1 cellular context compared by ENCODE assay signal in genomic region chr6:146892613-146893401, GRCh38.
A peak's percentile ranks its signal among the peaks of the same experiment; 100 is the strongest.
TF ChIP-seq lines count a peak whose summit lies in the region.

No MANE protein-coding gene starts in this region.

TF ChIP-seq in K562, 482 proteins besides CTCF, POLR2A, EP300 and RAD21 (continued from another document and continues in another):
- TF ChIP-seq, protein P1, sequence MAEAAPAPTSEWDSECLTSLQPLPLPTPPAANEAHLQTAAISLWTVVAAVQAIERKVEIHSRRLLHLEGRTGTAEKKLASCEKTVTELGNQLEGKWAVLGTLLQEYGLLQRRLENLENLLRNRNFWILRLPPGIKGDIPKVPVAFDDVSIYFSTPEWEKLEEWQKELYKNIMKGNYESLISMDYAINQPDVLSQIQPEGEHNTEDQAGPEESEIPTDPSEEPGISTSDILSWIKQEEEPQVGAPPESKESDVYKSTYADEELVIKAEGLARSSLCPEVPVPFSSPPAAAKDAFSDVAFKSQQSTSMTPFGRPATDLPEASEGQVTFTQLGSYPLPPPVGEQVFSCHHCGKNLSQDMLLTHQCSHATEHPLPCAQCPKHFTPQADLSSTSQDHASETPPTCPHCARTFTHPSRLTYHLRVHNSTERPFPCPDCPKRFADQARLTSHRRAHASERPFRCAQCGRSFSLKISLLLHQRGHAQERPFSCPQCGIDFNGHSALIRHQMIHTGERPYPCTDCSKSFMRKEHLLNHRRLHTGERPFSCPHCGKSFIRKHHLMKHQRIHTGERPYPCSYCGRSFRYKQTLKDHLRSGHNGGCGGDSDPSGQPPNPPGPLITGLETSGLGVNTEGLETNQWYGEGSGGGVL (CRISPR knock-in tag; IDR thresholded peaks at IDR 0.05) = no peak
- 0 out of 2 replicates have a peak, but pooled peaks have one; percentile 22 for TF ChIP-seq TCF7 (IDR thresholded peaks at IDR 0.05; ENCODE audit: borderline replicate concordance)
- TF ChIP-seq FOXK1 (CRISPR knock-in tag; IDR thresholded peaks at IDR 0.05; ENCODE audit: borderline replicate concordance) = 0 out of 2 replicates have a peak, but pooled peaks have one; percentile 65
- no peak for TF ChIP-seq ZNF174 (CRISPR knock-in tag; IDR thresholded peaks at IDR 0.05)
- TF ChIP-seq TAF1 (IDR thresholded peaks at IDR 0.05; ENCODE audit: control insufficient read depth, extremely low read depth, insufficient read depth, low read length, severe bottlenecking) = peak; percentile 55
- no peak for TF ChIP-seq ZNF280A (IDR thresholded peaks at IDR 0.05; ENCODE audit: low read depth, partially characterized antibody)
- TF ChIP-seq PHF20 (IDR thresholded peaks at IDR 0.05; ENCODE audit: partially characterized antibody) = no peak
- TF ChIP-seq PRMT5 (CRISPR knock-in tag; IDR thresholded peaks at IDR 0.05) = no peak
- no peak for TF ChIP-seq ZNF507 (tag; conservative IDR thresholded peaks at IDR 0.05)
- no peak for TF ChIP-seq FOXA3 (CRISPR knock-in tag; conservative IDR thresholded peaks at IDR 0.05 in 1 of 2, IDR thresholded peaks at IDR 0.05 in 1 of 2)
- TF ChIP-seq POLR3A (IDR thresholded peaks at IDR 0.05; ENCODE audit: borderline replicate concordance, extremely low read depth, insufficient read depth, insufficient read length) = no peak
- no peak for TF ChIP-seq ARNT (IDR thresholded peaks at IDR 0.05)
- peak; percentile 58 for TF ChIP-seq ZNF584 (CRISPR knock-in tag; IDR thresholded peaks at IDR 0.05; ENCODE audit: low read depth)
- TF ChIP-seq KAT2B (IDR thresholded peaks at IDR 0.05; ENCODE audit: low read depth, low read length) = no peak
- 0 out of 2 replicates have a peak, but pooled peaks have one; percentile 62 for TF ChIP-seq BACH1 (tag; IDR thresholded peaks at IDR 0.05)
- peak; percentile 30 for TF ChIP-seq SMARCB1 (IDR thresholded peaks at IDR 0.05; ENCODE audit: insufficient read length, low read depth)
- no peak for TF ChIP-seq NR2C1 (IDR thresholded peaks at IDR 0.05)
- peak; percentile 65 for TF ChIP-seq NR2C1 (tag; IDR thresholded peaks at IDR 0.05)
- TF ChIP-seq LCOR (CRISPR knock-in tag; IDR thresholded peaks at IDR 0.05) = peak; percentile 82
- peak in 1 of 2 experiments; percentile 81; a peak in 2 of 4 replicates for TF ChIP-seq TBL1XR1 (IDR thresholded peaks at IDR 0.05; ENCODE audit: low read length in 2 of 2)
- peak in 1 of 2 experiments; percentile 35 for TF ChIP-seq E2F6 (IDR thresholded peaks at IDR 0.05; ENCODE audit: borderline replicate concordance in 1 of 2, extremely low read depth in 1 of 2, insufficient read depth in 1 of 2, insufficient read length in 1 of 2, low read depth in 1 of 2, low read length in 1 of 2, poor library complexity in 1 of 2, severe bottlenecking in 1 of 2)
- TF ChIP-seq C11orf30 (IDR thresholded peaks at IDR 0.05; ENCODE audit: low read depth) = peak; percentile 56; the same call in 1 of the 2 replicates
- TF ChIP-seq DPF2 (IDR thresholded peaks at IDR 0.05) = peak; percentile 92
- TF ChIP-seq ZNF778 (CRISPR knock-in tag; IDR thresholded peaks at IDR 0.05) = no peak
- peak; percentile 65 for TF ChIP-seq KDM5B (IDR thresholded peaks at IDR 0.05; ENCODE audit: insufficient replicate concordance, low read depth, low read length)
- no peak for TF ChIP-seq KDM2B (CRISPR knock-in tag; IDR thresholded peaks at IDR 0.05)
- no peak for TF ChIP-seq RBM14 (IDR thresholded peaks at IDR 0.05; ENCODE audit: borderline replicate concordance, insufficient read depth, low read depth, low read length)
- TF ChIP-seq ZNF175 (CRISPR knock-in tag; IDR thresholded peaks at IDR 0.05; ENCODE audit: low read depth) = peak; percentile 95
- 0 out of 2 replicates have a peak, but pooled peaks have one; percentile 63 for TF ChIP-seq ZFP1 (CRISPR knock-in tag; IDR thresholded peaks at IDR 0.05)
- peak; percentile 61; the same call in 1 of the 2 replicates for TF ChIP-seq TFAP4 (CRISPR knock-in tag; IDR thresholded peaks at IDR 0.05; ENCODE audit: borderline replicate concordance)
- no peak for TF ChIP-seq NFIX (CRISPR knock-in tag; IDR thresholded peaks at IDR 0.05; ENCODE audit: low read depth)
- TF ChIP-seq ATF1 (CRISPR knock-in tag; IDR thresholded peaks at IDR 0.05) = no peak
- TF ChIP-seq ATF1 (tag; IDR thresholded peaks at IDR 0.05) = peak; percentile 69
- TF ChIP-seq LARP7 (IDR thresholded peaks at IDR 0.05) = peak; percentile 49; the same call in 1 of the 2 replicates
- TF ChIP-seq SRSF3 (IDR thresholded peaks at IDR 0.05; ENCODE audit: insufficient read depth, low read length) = no peak
- TF ChIP-seq RBFOX2 (IDR thresholded peaks at IDR 0.05; ENCODE audit: low read depth, low read length) = peak; percentile 61
- TF ChIP-seq MAFK (IDR thresholded peaks at IDR 0.05; ENCODE audit: low read length) = peak; percentile 62; the same call in 1 of the 2 replicates
- TF ChIP-seq, protein P2, sequence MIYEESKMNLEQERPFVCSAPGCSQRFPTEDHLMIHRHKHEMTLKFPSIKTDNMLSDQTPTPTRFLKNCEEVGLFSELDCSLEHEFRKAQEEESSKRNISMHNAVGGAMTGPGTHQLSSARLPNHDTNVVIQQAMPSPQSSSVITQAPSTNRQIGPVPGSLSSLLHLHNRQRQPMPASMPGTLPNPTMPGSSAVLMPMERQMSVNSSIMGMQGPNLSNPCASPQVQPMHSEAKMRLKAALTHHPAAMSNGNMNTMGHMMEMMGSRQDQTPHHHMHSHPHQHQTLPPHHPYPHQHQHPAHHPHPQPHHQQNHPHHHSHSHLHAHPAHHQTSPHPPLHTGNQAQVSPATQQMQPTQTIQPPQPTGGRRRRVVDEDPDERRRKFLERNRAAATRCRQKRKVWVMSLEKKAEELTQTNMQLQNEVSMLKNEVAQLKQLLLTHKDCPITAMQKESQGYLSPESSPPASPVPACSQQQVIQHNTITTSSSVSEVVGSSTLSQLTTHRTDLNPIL (CRISPR knock-in tag; IDR thresholded peaks at IDR 0.05) = peak; percentile 46; the same call in 1 of the 2 replicates
- TF ChIP-seq TEAD4 (IDR thresholded peaks at IDR 0.05; ENCODE audit: low read length) = peak; percentile 47
- TF ChIP-seq TEAD4 (CRISPR knock-in tag; IDR thresholded peaks at IDR 0.05; ENCODE audit: borderline replicate concordance) = no peak
- TF ChIP-seq ZNF316 (IDR thresholded peaks at IDR 0.05) = no peak; the same call in 1 of the 2 replicates
- TF ChIP-seq ZNF695 (CRISPR knock-in tag; IDR thresholded peaks at IDR 0.05) = no peak
- TF ChIP-seq ZNF436 (CRISPR knock-in tag; IDR thresholded peaks at IDR 0.05) = 0 out of 2 replicates have a peak, but pooled peaks have one; percentile 2
- TF ChIP-seq BMI1 (IDR thresholded peaks at IDR 0.05; ENCODE audit: low read length) = no peak
- TF ChIP-seq WHSC1 (IDR thresholded peaks at IDR 0.05; ENCODE audit: low read length) = no peak
- TF ChIP-seq SMAD4 (CRISPR knock-in tag; conservative IDR thresholded peaks at IDR 0.05) = peak; percentile 81
- TF ChIP-seq POLR2G (IDR thresholded peaks at IDR 0.05; ENCODE audit: low read depth, low read length) = peak; percentile 40; the same call in 1 of the 2 replicates
- TF ChIP-seq, protein P3, sequence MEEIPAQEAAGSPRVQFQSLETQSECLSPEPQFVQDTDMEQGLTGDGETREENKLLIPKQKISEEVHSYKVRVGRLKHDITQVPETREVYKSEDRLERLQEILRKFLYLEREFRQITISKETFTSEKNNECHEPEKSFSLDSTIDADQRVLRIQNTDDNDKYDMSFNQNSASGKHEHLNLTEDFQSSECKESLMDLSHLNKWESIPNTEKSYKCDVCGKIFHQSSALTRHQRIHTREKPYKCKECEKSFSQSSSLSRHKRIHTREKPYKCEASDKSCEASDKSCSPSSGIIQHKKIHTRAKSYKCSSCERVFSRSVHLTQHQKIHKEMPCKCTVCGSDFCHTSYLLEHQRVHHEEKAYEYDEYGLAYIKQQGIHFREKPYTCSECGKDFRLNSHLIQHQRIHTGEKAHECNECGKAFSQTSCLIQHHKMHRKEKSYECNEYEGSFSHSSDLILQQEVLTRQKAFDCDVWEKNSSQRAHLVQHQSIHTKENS (CRISPR knock-in tag; IDR thresholded peaks at IDR 0.05) = peak; percentile 80; the same call in 1 of the 2 replicates
- 0 out of 2 replicates have a peak, but pooled peaks have one; percentile 31 for TF ChIP-seq ZNF24 (IDR thresholded peaks at IDR 0.05)
- no peak for TF ChIP-seq ZFX (CRISPR knock-in tag; IDR thresholded peaks at IDR 0.05)
- TF ChIP-seq, protein P4, sequence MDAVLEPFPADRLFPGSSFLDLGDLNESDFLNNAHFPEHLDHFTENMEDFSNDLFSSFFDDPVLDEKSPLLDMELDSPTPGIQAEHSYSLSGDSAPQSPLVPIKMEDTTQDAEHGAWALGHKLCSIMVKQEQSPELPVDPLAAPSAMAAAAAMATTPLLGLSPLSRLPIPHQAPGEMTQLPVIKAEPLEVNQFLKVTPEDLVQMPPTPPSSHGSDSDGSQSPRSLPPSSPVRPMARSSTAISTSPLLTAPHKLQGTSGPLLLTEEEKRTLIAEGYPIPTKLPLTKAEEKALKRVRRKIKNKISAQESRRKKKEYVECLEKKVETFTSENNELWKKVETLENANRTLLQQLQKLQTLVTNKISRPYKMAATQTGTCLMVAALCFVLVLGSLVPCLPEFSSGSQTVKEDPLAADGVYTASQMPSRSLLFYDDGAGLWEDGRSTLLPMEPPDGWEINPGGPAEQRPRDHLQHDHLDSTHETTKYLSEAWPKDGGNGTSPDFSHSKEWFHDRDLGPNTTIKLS (IDR thresholded peaks at IDR 0.05; ENCODE audit: borderline replicate concordance, low read depth) = no peak
- TF ChIP-seq FOXM1 (IDR thresholded peaks at IDR 0.05; ENCODE audit: low read depth) = peak; percentile 9; the same call in 1 of the 2 replicates
- TF ChIP-seq FOXM1 (CRISPR knock-in tag; IDR thresholded peaks at IDR 0.05; ENCODE audit: low read depth) = no peak
- TF ChIP-seq TCF7L2 (IDR thresholded peaks at IDR 0.05; ENCODE audit: low read depth, low read length) = no peak
- no peak for TF ChIP-seq ZBTB8A (IDR thresholded peaks at IDR 0.05; ENCODE audit: partially characterized antibody)
- TF ChIP-seq, protein P5, sequence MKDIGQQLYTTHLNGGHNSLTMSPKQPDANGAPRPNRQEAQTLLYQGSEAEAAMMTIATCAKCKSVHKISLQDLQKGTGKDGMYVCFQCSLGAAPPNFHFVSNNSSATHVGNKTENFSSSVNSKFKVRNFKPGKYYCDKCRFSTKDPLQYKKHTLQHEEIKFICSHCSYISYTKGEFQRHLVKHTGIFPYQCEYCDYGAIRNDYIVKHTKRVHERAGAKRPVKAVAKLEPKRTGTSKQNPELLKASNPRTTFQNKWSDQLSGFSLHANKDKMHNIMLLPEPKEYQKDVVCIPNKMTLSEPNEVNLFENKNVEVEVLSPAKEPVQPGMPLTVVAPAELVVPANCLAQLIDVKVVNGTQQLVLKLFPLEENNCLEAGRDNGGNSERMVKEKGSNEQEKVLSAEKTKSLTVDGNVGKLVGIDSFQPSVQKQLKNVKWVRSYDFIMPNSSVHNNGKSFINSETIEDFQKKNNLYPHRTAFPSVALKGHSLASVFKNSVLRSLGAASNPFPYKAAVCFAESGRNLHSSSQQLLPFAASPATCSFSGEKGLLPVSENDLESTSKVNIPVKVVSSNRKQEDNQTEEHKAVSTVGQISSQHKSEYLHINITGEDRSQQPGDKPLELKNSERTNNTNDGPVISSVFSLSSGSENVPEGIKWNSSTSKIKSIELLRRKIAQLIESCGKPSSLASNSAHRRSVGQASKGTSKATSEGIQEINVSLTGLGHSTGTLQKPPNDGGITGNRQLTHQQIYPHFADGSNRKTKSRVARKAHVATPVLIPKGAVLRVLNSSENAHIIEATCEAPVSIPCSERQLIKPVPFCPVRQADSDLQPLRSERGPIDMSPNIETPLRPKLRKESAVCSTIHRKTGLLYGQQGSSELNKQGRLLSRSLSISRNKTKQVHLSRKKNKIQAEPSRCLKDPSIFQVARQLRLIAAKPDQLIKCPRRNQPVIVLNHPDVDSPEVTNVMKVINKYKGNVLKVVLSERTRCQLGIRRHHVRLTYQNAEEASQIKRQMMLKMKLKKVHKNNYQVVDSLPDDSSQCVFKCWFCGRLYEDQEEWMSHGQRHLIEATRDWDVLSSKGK (CRISPR knock-in tag; IDR thresholded peaks at IDR 0.05) = peak; percentile 87
- no peak for TF ChIP-seq U2AF1 (optimal IDR thresholded peaks at IDR 0.05; ENCODE audit: low read depth, low read length)
- TF ChIP-seq TAF9B (IDR thresholded peaks at IDR 0.05; ENCODE audit: partially characterized antibody) = peak; percentile 69
- peak; percentile 56; the same call in 1 of the 2 replicates for TF ChIP-seq MECOM (CRISPR knock-in tag; IDR thresholded peaks at IDR 0.05)
- TF ChIP-seq, protein P6, sequence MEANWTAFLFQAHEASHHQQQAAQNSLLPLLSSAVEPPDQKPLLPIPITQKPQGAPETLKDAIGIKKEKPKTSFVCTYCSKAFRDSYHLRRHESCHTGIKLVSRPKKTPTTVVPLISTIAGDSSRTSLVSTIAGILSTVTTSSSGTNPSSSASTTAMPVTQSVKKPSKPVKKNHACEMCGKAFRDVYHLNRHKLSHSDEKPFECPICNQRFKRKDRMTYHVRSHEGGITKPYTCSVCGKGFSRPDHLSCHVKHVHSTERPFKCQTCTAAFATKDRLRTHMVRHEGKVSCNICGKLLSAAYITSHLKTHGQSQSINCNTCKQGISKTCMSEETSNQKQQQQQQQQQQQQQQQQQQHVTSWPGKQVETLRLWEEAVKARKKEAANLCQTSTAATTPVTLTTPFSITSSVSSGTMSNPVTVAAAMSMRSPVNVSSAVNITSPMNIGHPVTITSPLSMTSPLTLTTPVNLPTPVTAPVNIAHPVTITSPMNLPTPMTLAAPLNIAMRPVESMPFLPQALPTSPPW (CRISPR knock-in tag; IDR thresholded peaks at IDR 0.05) = peak; percentile 37
